In genomic region chr1:200872446-200873115, GRCh38 we compare ENCODE assay signal across 15 cellular contexts. TPM values are rescaled to one million over a fixed set of nuclear protein-coding genes. Genes with fewer than 3 reads are reported as not detected.
A peak's percentile ranks its signal among the peaks of the same experiment; 100 is the strongest.
DNase-seq lines count a peak whose midpoint lies in the region; ATAC-seq lines count a peak whose summit lies in the region.
"Had no signal": no experiment of that assay in that cellular context is flagged by ENCODE, and none has a peak within 500 bp of the region (broad histone marks: within the 10 kb centered on the region; RNA-seq: fewer than 3 reads in every experiment).

A gene with protein sequence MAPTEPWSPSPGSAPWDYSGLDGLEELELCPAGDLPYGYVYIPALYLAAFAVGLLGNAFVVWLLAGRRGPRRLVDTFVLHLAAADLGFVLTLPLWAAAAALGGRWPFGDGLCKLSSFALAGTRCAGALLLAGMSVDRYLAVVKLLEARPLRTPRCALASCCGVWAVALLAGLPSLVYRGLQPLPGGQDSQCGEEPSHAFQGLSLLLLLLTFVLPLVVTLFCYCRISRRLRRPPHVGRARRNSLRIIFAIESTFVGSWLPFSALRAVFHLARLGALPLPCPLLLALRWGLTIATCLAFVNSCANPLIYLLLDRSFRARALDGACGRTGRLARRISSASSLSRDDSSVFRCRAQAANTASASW (plus strand): TSS chr1:200872981. CDS start chr1:200873038, 57 bp downstream.

- H3K27me3 ChIP-seq in mucosa of rectum (ENCODE audit: control insufficient read depth in 2 of 2, insufficient read depth in 2 of 2, low read length in 2 of 2) (peaks cover 20 to 24% of the 10 kb centered on the region in 2 donors), thymus (ENCODE audit: control insufficient read depth, insufficient read depth) (peaks cover 31% of the 10 kb centered on the region)

- ATAC-seq in activated naive CD4-positive, alpha-beta T cell treated with anti-CD3 and anti-CD28 coated beads, Interleukin-2, amount 50 U/mL, for 72 hours: no peak
- no peak for ATAC-seq in central memory CD8-positive, alpha-beta T cell (replicated peaks; ENCODE audit: extremely low read depth, poor library complexity, severe bottlenecking)
- ATAC-seq: A549, PC-3 had no signal

- peak within 1 kb of the TSS; percentile 65 for H3K4me3 Mint-ChIP-seq in activated naive CD4-positive, alpha-beta T cell treated with anti-CD3 and anti-CD28 coated beads, Interleukin-2, amount 50 U/mL, for 24 hours
- peak within 1 kb of the TSS; percentile 62 for H3K4me3 Mint-ChIP-seq in central memory CD8-positive, alpha-beta T cell

- no peak within 1 kb of the TSS for H3K27ac Mint-ChIP-seq in activated naive CD4-positive, alpha-beta T cell treated with anti-CD3 and anti-CD28 coated beads, Interleukin-2, amount 50 U/mL, for 24 hours
- no peak within 1 kb of the TSS for H3K27ac Mint-ChIP-seq in activated naive CD4-positive, alpha-beta T cell treated with anti-CD3 and anti-CD28 coated beads, Interleukin-2, amount 50 U/mL, for 72 hours
- H3K27ac Mint-ChIP-seq in central memory CD8-positive, alpha-beta T cell (ENCODE audit: low read depth): no peak within 1 kb of the TSS
- H3K27ac Mint-ChIP-seq: activated T-helper 2 cell treated with anti-CD3 and anti-CD28 coated beads, Interferon-gamma antibody, Interleukin-2, Interleukin-4, amounts not matched to agents 10 μg/mL and 5 μg/mL and 100 μg/mL, durations not matched to agents 14 hours and 24 hours and 36 hours had no signal

- DNase-seq in activated naive CD4-positive, alpha-beta T cell treated with anti-CD3 and anti-CD28 coated beads, Interleukin-2, amount 50 U/mL, for 72 hours (ENCODE audit: low spot score in 2 of 2): no peak
- no peak for DNase-seq in central memory CD8-positive, alpha-beta T cell (ENCODE audit: low spot score in 2 of 2)
- DNase-seq in GOT3 (lab: John Stamatoyannopoulos, UW) (no peak), HuH-7 (ENCODE audit: low spot score) (no peak), COR-L47 (lab: John Stamatoyannopoulos, UW) (no peak)
- DNase-seq: effector CD8-positive, alpha-beta T cell; NCI-H2107; PC-3; stimulated activated CD4-positive, alpha-beta T cell treated with anti-CD3 and anti-CD28 coated beads, Interleukin-4, amount 100 ng/mL, for 1 hour; uterus had no signal

- no peak within 1 kb of the TSS for H3K9ac ChIP-seq in mucosa of rectum (ENCODE audit: low read depth in 1 of 2, low read length in 2 of 2)

- H3K9me3 ChIP-seq in mucosa of rectum (ENCODE audit: control insufficient read depth in 2 of 2, low read length in 2 of 2) (no peaks in the 10 kb centered on the region), thymus (ENCODE audit: control insufficient read depth) (no peaks in the 10 kb centered on the region)
- H3K9me3 ChIP-seq: A549, uterus had no signal

- H3K36me3 Mint-ChIP-seq in activated naive CD4-positive, alpha-beta T cell treated with anti-CD3 and anti-CD28 coated beads, Interleukin-2, amount 50 U/mL, for 24 hours: no peaks in the 10 kb centered on the region
- peaks cover 0 to 11% of the 10 kb centered on the region in 2 donors for H3K36me3 Mint-ChIP-seq in activated naive CD4-positive, alpha-beta T cell treated with anti-CD3 and anti-CD28 coated beads, Interleukin-2, amount 50 U/mL, for 72 hours
- H3K36me3 Mint-ChIP-seq in central memory CD8-positive, alpha-beta T cell (ENCODE audit: insufficient read depth): peaks cover 2% of the 10 kb centered on the region

- H3K4me3 ChIP-seq in mucosa of rectum (ENCODE audit: low read length in 2 of 2) (peak within 1 kb of the TSS; percentile 20 to 43), thymus (ENCODE audit: low read length) (peak within 1 kb of the TSS; percentile 19)
- H3K4me3 ChIP-seq: A549, uterus had no signal

- H3K4me1 ChIP-seq in mucosa of rectum (ENCODE audit: control insufficient read depth in 2 of 2, insufficient read depth in 2 of 2, low read length in 2 of 2): peaks cover 6 to 9% of the 10 kb centered on the region in 2 donors
- peaks cover 4% of the 10 kb centered on the region for H3K4me1 ChIP-seq in thymus (ENCODE audit: control insufficient read depth, insufficient read depth, low read length)
- H3K4me1 ChIP-seq: A549 had no signal

- peaks cover 22% of the 10 kb centered on the region for H3K4me1 Mint-ChIP-seq in activated naive CD4-positive, alpha-beta T cell treated with anti-CD3 and anti-CD28 coated beads, Interleukin-2, amount 50 U/mL, for 24 hours
- H3K4me1 Mint-ChIP-seq in central memory CD8-positive, alpha-beta T cell: peaks cover 41% of the 10 kb centered on the region

- no peaks in the 10 kb centered on the region for H3K9me3 Mint-ChIP-seq in activated naive CD4-positive, alpha-beta T cell treated with anti-CD3 and anti-CD28 coated beads, Interleukin-2, amount 50 U/mL, for 24 hours
- no peaks in the 10 kb centered on the region for H3K9me3 Mint-ChIP-seq in activated naive CD4-positive, alpha-beta T cell treated with anti-CD3 and anti-CD28 coated beads, Interleukin-2, amount 50 U/mL, for 72 hours
- H3K9me3 Mint-ChIP-seq in central memory CD8-positive, alpha-beta T cell: no peaks in the 10 kb centered on the region
- H3K9me3 Mint-ChIP-seq: activated T-helper 2 cell treated with anti-CD3 and anti-CD28 coated beads, Interferon-gamma antibody, Interleukin-2, Interleukin-4, amounts not matched to agents 10 μg/mL and 5 μg/mL and 100 μg/mL, durations not matched to agents 14 hours and 24 hours and 36 hours had no signal

- H3K27ac ChIP-seq in mucosa of rectum (ENCODE audit: low read depth in 2 of 2, low read length in 2 of 2) (no peak within 1 kb of the TSS), thymus (ENCODE audit: low read depth) (no peak within 1 kb of the TSS)
- H3K27ac ChIP-seq: A549, uterus had no signal

- H3K27me3 Mint-ChIP-seq in activated naive CD4-positive, alpha-beta T cell treated with anti-CD3 and anti-CD28 coated beads, Interleukin-2, amount 50 U/mL, for 24 hours: peaks cover 12% of the 10 kb centered on the region
- peaks cover 27% of the 10 kb centered on the region for H3K27me3 Mint-ChIP-seq in central memory CD8-positive, alpha-beta T cell

- H3K36me3 ChIP-seq in mucosa of rectum (ENCODE audit: control insufficient read depth in 2 of 2, insufficient read depth in 2 of 2, low read length in 2 of 2): no peaks in the 10 kb centered on the region
- H3K36me3 ChIP-seq in thymus (ENCODE audit: control insufficient read depth, insufficient read depth): no peaks in the 10 kb centered on the region
- H3K36me3 ChIP-seq: uterus had no signal

- WGBS in thymus: 82% methylated on average over 23 of the region's 23 CpGs

RNA-seq across cellular contexts. Expression of the gene that starts here (rescaled TPM):
- total RNA-seq in activated naive CD4-positive, alpha-beta T cell treated with anti-CD3 and anti-CD28 coated beads, Interleukin-2, amount 50 U/mL, for 72 hours: not detected
- polyA plus RNA-seq in thymus: 0.07 TPM
- total RNA-seq: activated T-helper 2 cell treated with anti-CD3 and anti-CD28 coated beads, Interferon-gamma antibody, Interleukin-2, Interleukin-4, amounts not matched to agents 10 μg/mL and 5 μg/mL and 100 μg/mL, durations not matched to agents 14 hours and 24 hours and 36 hours; PC-3 had no signal
- polyA plus RNA-seq: A549 had no signal
